11 cellular contexts compared by ENCODE assay signal in genomic region chr11:128291835-128292234, GRCh38.
DNase-seq lines count a peak whose midpoint lies in the region; FAIRE-seq and TF ChIP-seq lines count a peak whose summit lies in the region.
"Had no signal": no experiment of that assay in that cellular context is flagged by ENCODE, and none has a peak within 500 bp of the region (broad histone marks: within the 10 kb centered on the region; RNA-seq: fewer than 3 reads in every experiment).

No MANE protein-coding gene starts in this region.

- peak; percentile 80 for DNase-seq in Jurkat, Clone E6-1 (ENCODE audit: low read depth, low spot score)
- DNase-seq in activated CD4-positive, alpha-beta T cell treated with anti-CD3 and anti-CD28 coated beads for 48 hours, result peak; percentile 73
- peak; percentile 61 for DNase-seq in colonic mucosa
- DNase-seq in stimulated activated CD4-positive, alpha-beta T cell treated with anti-CD3 and anti-CD28 coated beads, TNF-alpha, amount 100 ng/mL, for 4 hours (ENCODE audit: low read depth in 3 of 3), result peak in 2 of 3 experiments; percentile 54 to 55
- DNase-seq in sigmoid colon, result no peak
- no peak for DNase-seq in AG20443 (ENCODE audit: low spot score)
- no peak for DNase-seq in ovary
- DNase-seq in urothelium cell line (ENCODE audit: low spot score), result no peak
- DNase-seq: hypothalamus, uterus had no signal

- H3K27ac ChIP-seq in colonic mucosa (peak overlapping the region; percentile 77), sigmoid colon (no peak overlapping the region), ovary (no peak overlapping the region)
- H3K27ac ChIP-seq: uterus had no signal

- H3K4me1 ChIP-seq in colonic mucosa (peaks cover 11% of the 10 kb centered on the region), sigmoid colon (peaks cover 0 to 23% (median 16%) of the 10 kb centered on the region in 4 donors), ovary (ENCODE audit: insufficient read depth) (peaks cover 3% of the 10 kb centered on the region)
- H3K4me1 ChIP-seq: uterus had no signal

- H3K36me3 ChIP-seq in colonic mucosa, result no peaks in the 10 kb centered on the region
- H3K36me3 ChIP-seq in sigmoid colon, result no peaks in the 10 kb centered on the region
- no peaks in the 10 kb centered on the region for H3K36me3 ChIP-seq in ovary
- H3K36me3 ChIP-seq: uterus had no signal

- intact Hi-C loops in colonic mucosa (cut with DNase I), result loop anchor here (10.0 kb wide), 1 partner anchor 183 kb away; no protein-coding TSS in a partner anchor
- intact Hi-C loops in sigmoid colon (cut with DNase I), result loop anchor here (5.0 kb wide), 1 partner anchor 540 kb away; no protein-coding TSS in a partner anchor
- intact Hi-C loops in ovary (cut with DNase I), result loop anchor here (2.0 to 10.0 kb wide), 8 partner anchors 113 to 533 kb away; no protein-coding TSS in a partner anchor

- H3K9ac ChIP-seq in colonic mucosa (ENCODE audit: low read depth in 2 of 2, low read length in 2 of 2), result peak overlapping the region in 1 of 2 donors; percentile 9

- no peak for FAIRE-seq in urothelium cell line (lab: Jason Lieb, UNC)

- H3K9me3 ChIP-seq in colonic mucosa (no peaks in the 10 kb centered on the region), sigmoid colon (no peaks in the 10 kb centered on the region), ovary (no peaks in the 10 kb centered on the region)
- H3K9me3 ChIP-seq: uterus had no signal

- H3K27me3 ChIP-seq in colonic mucosa, result no peaks in the 10 kb centered on the region
- H3K27me3 ChIP-seq in sigmoid colon, result no peaks in the 10 kb centered on the region
- no peaks in the 10 kb centered on the region for H3K27me3 ChIP-seq in ovary
- H3K27me3 ChIP-seq: uterus had no signal

- TF ChIP-seq POLR2A in sigmoid colon (IDR thresholded peaks at IDR 0.05), result no peak
- no peak for TF ChIP-seq POLR2A in ovary (IDR thresholded peaks at IDR 0.05)

- WGBS in sigmoid colon, 2 donors, result 14 to 33% methylated on average over 7 of the region's 7 CpGs
- WGBS in ovary, 3 donors, result 89 to 92% (median 90%) methylated on average over 7 of the region's 7 CpGs

- TF ChIP-seq CTCF in colonic mucosa (IDR thresholded peaks at IDR 0.05) (no peak), sigmoid colon (IDR thresholded peaks at IDR 0.05) (no peak), ovary (IDR thresholded peaks at IDR 0.05) (no peak)

- no peak overlapping the region for H3K4me3 ChIP-seq in Jurkat, Clone E6-1 (ENCODE audit: low read length)
- H3K4me3 ChIP-seq in colonic mucosa (no peak overlapping the region), sigmoid colon (no peak overlapping the region), ovary (no peak overlapping the region)
- H3K4me3 ChIP-seq: GM23338, uterus had no signal

- TF ChIP-seq EP300 in sigmoid colon (IDR thresholded peaks at IDR 0.05), result no peak
- no peak for TF ChIP-seq EP300 in ovary (IDR thresholded peaks at IDR 0.05)

Comparison
In these comparisons a context has a peak if more than half of its experiments do, and no peak if none do; other contexts are left out.
1. DNase-seq: peak in Jurkat, Clone E6-1 (single experiment), activated CD4-positive, alpha-beta T cell treated with anti-CD3 and anti-CD28 coated beads for 48 hours (single experiment), colonic mucosa (single experiment) and stimulated activated CD4-positive, alpha-beta T cell treated with anti-CD3 and anti-CD28 coated beads, TNF-alpha, amount 100 ng/mL, for 4 hours (2 of 3); none in sigmoid colon (single experiment), AG20443 (single experiment), ovary (0 of 5) and urothelium cell line (single experiment).